Comparison of ENCODE assay signal across 8 cellular contexts in genomic region chr5:73299017-73299630, GRCh38.
DNase-seq lines count a peak whose midpoint lies in the region; ATAC-seq and TF ChIP-seq lines count a peak whose summit lies in the region.

No MANE protein-coding gene starts in this region.

- no peak overlapping the region for H3K27ac Mint-ChIP-seq in WTC11

- peaks cover 100% of the 10 kb centered on the region for H3K27me3 ChIP-seq in cardiac muscle cell
- H3K27me3 ChIP-seq in thoracic aorta (replicated peaks; ENCODE audit: insufficient read depth): peaks cover 18% of the 10 kb centered on the region

- DNase-seq in cardiac muscle cell (ENCODE audit: low read depth in 1 of 2, low spot score in 1 of 2): peak in 1 of 2 donors; percentile 54
- DNase-seq in Right ventricle myocardium inferior (ENCODE audit: missing footprints): no peak
- DNase-seq in WTC11 (ENCODE audit: low spot score): peak; percentile 62
- peak; percentile 87 for DNase-seq in iPS-NIHi11 (ENCODE audit: low spot score)
- DNase-seq in thoracic aorta (ENCODE audit: low spot score): no peak
- DNase-seq in OCI-M1 (lab: John Stamatoyannopoulos, UW): no peak
- DNase-seq in SW 1271 (lab: John Stamatoyannopoulos, UW): no peak
- no peak for DNase-seq in AML-193 (lab: John Stamatoyannopoulos, UW)

- no peak for TF ChIP-seq CTCF in cardiac muscle cell (IDR thresholded peaks at IDR 0.05; ENCODE audit: low read depth, low read length)
- TF ChIP-seq CTCF in WTC11 (IDR thresholded peaks at IDR 0.05): no peak
- peak; percentile 58 for TF ChIP-seq CTCF in thoracic aorta (IDR thresholded peaks at IDR 0.05)

- POLR2A ChIA-PET in WTC11 (lab: Charles Lee): no interaction called here

- peaks cover 55% of the 10 kb centered on the region for H3K4me1 Mint-ChIP-seq in WTC11

- intact Hi-C loops in Right ventricle myocardium inferior (cut with DNase I): no loop called here

- peak overlapping the region; percentile 69 for H3K4me3 Mint-ChIP-seq in WTC11

- H3K4me1 ChIP-seq in cardiac muscle cell (ENCODE audit: low read depth) (peaks cover 3% of the 10 kb centered on the region), thoracic aorta (ENCODE audit: control insufficient read depth in 1 of 2, low read depth in 2 of 2) (peaks cover 7 to 28% of the 10 kb centered on the region in 2 donors)

- H3K9me3 Mint-ChIP-seq in WTC11: no peaks in the 10 kb centered on the region

- no peaks in the 10 kb centered on the region for H3K36me3 ChIP-seq in cardiac muscle cell
- no peaks in the 10 kb centered on the region for H3K36me3 ChIP-seq in thoracic aorta

- H3K36me3 Mint-ChIP-seq in WTC11: no peaks in the 10 kb centered on the region

- H3K9me3 ChIP-seq in cardiac muscle cell (ENCODE audit: low read depth): no peaks in the 10 kb centered on the region
- no peaks in the 10 kb centered on the region for H3K9me3 ChIP-seq in thoracic aorta

- ATAC-seq in Right ventricle myocardium inferior (no peak), WTC11 (peak; percentile 38), thoracic aorta (ENCODE audit: insufficient number of reproducible peaks, low FRiP score, low read depth) (no peak)

- peaks cover 100% of the 10 kb centered on the region for H3K27me3 Mint-ChIP-seq in WTC11 (ENCODE audit: low read depth)

- CTCF ChIA-PET in WTC11 (lab: Charles Lee): interaction anchor here (0.6 to 3.2 kb wide), 13 partner anchors 9 to 158 kb away, joined by 3 to 33 read pairs (median 4); partner anchors contain the start of gene FOXD1

- H3K4me3 ChIP-seq in cardiac muscle cell (peak overlapping the region; percentile 6), thoracic aorta (peak overlapping the region; percentile 69)

- H3K27ac ChIP-seq in cardiac muscle cell (no peak overlapping the region), thoracic aorta (no peak overlapping the region)

TF ChIP-seq in WTC11, 78 proteins besides CTCF, POLR2A, EP300 and RAD21:
- TF ChIP-seq MLX (CRISPR knock-in tag; IDR thresholded peaks at IDR 0.05) (no peak), PRDM15 (CRISPR knock-in tag; IDR thresholded peaks at IDR 0.05) (no peak), JUN (CRISPR knock-in tag; IDR thresholded peaks at IDR 0.05) (no peak), ZNF416 (CRISPR knock-in tag; IDR thresholded peaks at IDR 0.05) (no peak), ZBTB21 (CRISPR knock-in tag; IDR thresholded peaks at IDR 0.05; ENCODE audit: borderline replicate concordance) (no peak), NFYB (CRISPR knock-in tag; conservative IDR thresholded peaks at IDR 0.05; ENCODE audit: low read depth) (no peak), ZNF138 (CRISPR knock-in tag; conservative IDR thresholded peaks at IDR 0.05) (no peak), ELF4 (CRISPR knock-in tag; IDR thresholded peaks at IDR 0.05; ENCODE audit: low read depth) (no peak), ATF3 (CRISPR knock-in tag; conservative IDR thresholded peaks at IDR 0.05) (no peak), ZNF281 (CRISPR knock-in tag; IDR thresholded peaks at IDR 0.05) (no peak), ZSCAN18 (CRISPR knock-in tag; IDR thresholded peaks at IDR 0.05) (no peak), NR1H2 (CRISPR knock-in tag; IDR thresholded peaks at IDR 0.05) (no peak), PRRX2 (CRISPR knock-in tag; IDR thresholded peaks at IDR 0.05) (no peak), E2F4 (CRISPR knock-in tag; IDR thresholded peaks at IDR 0.05; ENCODE audit: borderline replicate concordance, low read depth) (no peak)

Comparison
In these comparisons a context has a peak if more than half of its experiments do, and no peak if none do; other contexts are left out.
1. DNase-seq: peak in WTC11 (single experiment) and iPS-NIHi11 (single experiment); none in Right ventricle myocardium inferior (single experiment), thoracic aorta (single experiment), OCI-M1 (single experiment), SW 1271 (0 of 2) and AML-193 (0 of 2).